Comparison of ENCODE assay signal across 1 cellular context in genomic region chr16:30355144-30355953, GRCh38.
TF ChIP-seq lines count a peak whose summit lies in the region.

Gene CD2BP2 (minus strand): TSS chr16:30355308. CDS start chr16:30354681, 627 bp downstream.

TF ChIP-seq in GM12878, 131 proteins besides CTCF, POLR2A, EP300 and RAD21 (continued from another document and continues in another):
- no peak for TF ChIP-seq ZBTB33 (IDR thresholded peaks at IDR 0.05)
- peak; percentile 97 for TF ChIP-seq RAD51 (IDR thresholded peaks at IDR 0.05)
- no peak for TF ChIP-seq RCOR1 (conservative IDR thresholded peaks at IDR 0.05; ENCODE audit: low read depth, low read length)
- peak; percentile 99 for TF ChIP-seq GABPA (IDR thresholded peaks at IDR 0.05; ENCODE audit: low read depth)
- TF ChIP-seq CEBPB (IDR thresholded peaks at IDR 0.05; ENCODE audit: borderline replicate concordance in 1 of 2, low read depth in 2 of 2, low read length in 2 of 2), result no peak
- TF ChIP-seq SPI1 (IDR thresholded peaks at IDR 0.05; ENCODE audit: borderline replicate concordance, insufficient read depth, low read depth, low read length), result peak; percentile 28; the same call in 1 of the 2 replicates
- TF ChIP-seq EGR1 (IDR thresholded peaks at IDR 0.05; ENCODE audit: borderline replicate concordance in 1 of 2, low read depth in 2 of 2, low read length in 2 of 2), result peak in 1 of 2 experiments; percentile 89; a peak in 2 of 3 replicates
- no peak for TF ChIP-seq ZZZ3 (IDR thresholded peaks at IDR 0.05; ENCODE audit: control insufficient read depth, insufficient read length, low read depth)
- no peak for TF ChIP-seq FOXM1 (IDR thresholded peaks at IDR 0.05; ENCODE audit: low read depth, low read length)
- TF ChIP-seq PAX5 (IDR thresholded peaks at IDR 0.05; ENCODE audit: borderline replicate concordance, low read depth, low read length), result no peak
- peak; percentile 59; the same call in 1 of the 2 replicates for TF ChIP-seq POLR2AphosphoS2 (IDR thresholded peaks at IDR 0.05; ENCODE audit: low read depth, low read length)
- TF ChIP-seq EZH2 (IDR thresholded peaks at IDR 0.05; ENCODE audit: borderline replicate concordance, control insufficient read depth, low read depth, low read length), result no peak
- TF ChIP-seq MEF2A (IDR thresholded peaks at IDR 0.05; ENCODE audit: insufficient read depth, low read depth, low read length), result peak; percentile 42; the same call in 1 of the 2 replicates
- no peak for TF ChIP-seq NRF1 (conservative IDR thresholded peaks at IDR 0.05; ENCODE audit: low read depth, low read length)
- TF ChIP-seq TCF3 (IDR thresholded peaks at IDR 0.05; ENCODE audit: borderline replicate concordance, insufficient read depth, low read depth, low read length), result peak; percentile 8; the same call in 1 of the 2 replicates
- TF ChIP-seq CHD1 (IDR thresholded peaks at IDR 0.05; ENCODE audit: low read depth, low read length), result no peak
- TF ChIP-seq ZBTB4 (CRISPR knock-in tag; IDR thresholded peaks at IDR 0.05), result no peak
- peak; percentile 61; the same call in 1 of the 2 replicates for TF ChIP-seq TBL1XR1 (IDR thresholded peaks at IDR 0.05; ENCODE audit: low read depth, low read length)
- TF ChIP-seq BACH1 (IDR thresholded peaks at IDR 0.05; ENCODE audit: borderline replicate concordance), result no peak
- TF ChIP-seq RUNX3 (IDR thresholded peaks at IDR 0.05; ENCODE audit: low read length), result peak; percentile 53
- no peak for TF ChIP-seq ASH2L (IDR thresholded peaks at IDR 0.05; ENCODE audit: borderline replicate concordance, low read depth)
- no peak for TF ChIP-seq TCF7 (IDR thresholded peaks at IDR 0.05; ENCODE audit: borderline replicate concordance)
- peak; percentile 39; the same call in 1 of the 2 replicates for TF ChIP-seq CHD2 (IDR thresholded peaks at IDR 0.05; ENCODE audit: borderline replicate concordance, low read depth, low read length)
- no peak for TF ChIP-seq HDAC6 (IDR thresholded peaks at IDR 0.05; ENCODE audit: unreplicated experiment)
- TF ChIP-seq MXI1 (IDR thresholded peaks at IDR 0.05; ENCODE audit: low read depth, low read length), result no peak
- no peak; the same call in 1 of the 2 replicates for TF ChIP-seq EED (IDR thresholded peaks at IDR 0.05; ENCODE audit: low read depth)
- TF ChIP-seq NFXL1 (IDR thresholded peaks at IDR 0.05; ENCODE audit: borderline replicate concordance), result no peak
- peak; percentile 18; the same call in 1 of the 2 replicates for TF ChIP-seq NFIC (IDR thresholded peaks at IDR 0.05; ENCODE audit: low read depth, low read length)
- no peak for TF ChIP-seq CBX3 (IDR thresholded peaks at IDR 0.05; ENCODE audit: borderline replicate concordance, low read depth)
- TF ChIP-seq, protein P1, sequence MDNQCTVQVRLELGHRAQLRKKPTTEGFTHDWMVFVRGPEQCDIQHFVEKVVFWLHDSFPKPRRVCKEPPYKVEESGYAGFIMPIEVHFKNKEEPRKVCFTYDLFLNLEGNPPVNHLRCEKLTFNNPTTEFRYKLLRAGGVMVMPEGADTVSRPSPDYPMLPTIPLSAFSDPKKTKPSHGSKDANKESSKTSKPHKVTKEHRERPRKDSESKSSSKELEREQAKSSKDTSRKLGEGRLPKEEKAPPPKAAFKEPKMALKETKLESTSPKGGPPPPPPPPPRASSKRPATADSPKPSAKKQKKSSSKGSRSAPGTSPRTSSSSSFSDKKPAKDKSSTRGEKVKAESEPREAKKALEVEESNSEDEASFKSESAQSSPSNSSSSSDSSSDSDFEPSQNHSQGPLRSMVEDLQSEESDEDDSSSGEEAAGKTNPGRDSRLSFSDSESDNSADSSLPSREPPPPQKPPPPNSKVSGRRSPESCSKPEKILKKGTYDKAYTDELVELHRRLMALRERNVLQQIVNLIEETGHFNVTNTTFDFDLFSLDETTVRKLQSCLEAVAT (IDR thresholded peaks at IDR 0.05), result no peak
- peak; percentile 81 for TF ChIP-seq TARDBP (IDR thresholded peaks at IDR 0.05; ENCODE audit: borderline replicate concordance)
- TF ChIP-seq, protein P2, sequence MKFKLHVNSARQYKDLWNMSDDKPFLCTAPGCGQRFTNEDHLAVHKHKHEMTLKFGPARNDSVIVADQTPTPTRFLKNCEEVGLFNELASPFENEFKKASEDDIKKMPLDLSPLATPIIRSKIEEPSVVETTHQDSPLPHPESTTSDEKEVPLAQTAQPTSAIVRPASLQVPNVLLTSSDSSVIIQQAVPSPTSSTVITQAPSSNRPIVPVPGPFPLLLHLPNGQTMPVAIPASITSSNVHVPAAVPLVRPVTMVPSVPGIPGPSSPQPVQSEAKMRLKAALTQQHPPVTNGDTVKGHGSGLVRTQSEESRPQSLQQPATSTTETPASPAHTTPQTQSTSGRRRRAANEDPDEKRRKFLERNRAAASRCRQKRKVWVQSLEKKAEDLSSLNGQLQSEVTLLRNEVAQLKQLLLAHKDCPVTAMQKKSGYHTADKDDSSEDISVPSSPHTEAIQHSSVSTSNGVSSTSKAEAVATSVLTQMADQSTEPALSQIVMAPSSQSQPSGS (IDR thresholded peaks at IDR 0.05; ENCODE audit: low read length), result peak; percentile 51
- TF ChIP-seq SMAD1 (IDR thresholded peaks at IDR 0.05; ENCODE audit: low read depth, partially characterized antibody), result no peak
- TF ChIP-seq HDAC2 (IDR thresholded peaks at IDR 0.05), result no peak
- TF ChIP-seq ESRRA (IDR thresholded peaks at IDR 0.05; ENCODE audit: low read length), result no peak
- TF ChIP-seq BCLAF1 (IDR thresholded peaks at IDR 0.05), result no peak
- peak; percentile 99 for TF ChIP-seq ATF7 (IDR thresholded peaks at IDR 0.05; ENCODE audit: low read depth)
- TF ChIP-seq IRF4 (IDR thresholded peaks at IDR 0.05; ENCODE audit: low read depth, low read length), result peak; percentile 57
- peak; percentile 18 for TF ChIP-seq MEF2B (IDR thresholded peaks at IDR 0.05; ENCODE audit: partially characterized antibody, poor library complexity, severe bottlenecking)
- peak; percentile 83; the same call in 1 of the 2 replicates for TF ChIP-seq RB1 (IDR thresholded peaks at IDR 0.05; ENCODE audit: borderline replicate concordance)
- TF ChIP-seq ZNF622 (IDR thresholded peaks at IDR 0.05), result no peak
- TF ChIP-seq SREBF2 (IDR thresholded peaks at IDR 0.05; ENCODE audit: low read length), result 0 out of 2 replicates have a peak, but pooled peaks have one; percentile 35
- TF ChIP-seq NKRF (conservative IDR thresholded peaks at IDR 0.05), result peak; percentile 81
- no peak for TF ChIP-seq ZNF592 (IDR thresholded peaks at IDR 0.05)
- no peak for TF ChIP-seq ZNF24 (IDR thresholded peaks at IDR 0.05)
- TF ChIP-seq ETV6 (conservative IDR thresholded peaks at IDR 0.05 in 1 of 2, IDR thresholded peaks at IDR 0.05 in 1 of 2; ENCODE audit: borderline replicate concordance in 1 of 2, low read depth in 1 of 2), result peak; percentile 74 to 97; a peak in 3 of 4 replicates
